ENCODE assay signal across 19 cellular contexts in genomic region chr19:3482507-3483225, GRCh38. TPM values are rescaled to one million over a fixed set of nuclear protein-coding genes. Genes with fewer than 3 reads are reported as not detected.
DNase-seq lines count a peak whose midpoint lies in the region; ATAC-seq and TF ChIP-seq lines count a peak whose summit lies in the region.
"Had no signal": no experiment of that assay in that cellular context is flagged by ENCODE, and none has a peak within 500 bp of the region (broad histone marks: within the 10 kb centered on the region; RNA-seq: fewer than 3 reads in every experiment).

No MANE protein-coding gene starts in this region.

- TF ChIP-seq RAD21 in Ishikawa (IDR thresholded peaks at IDR 0.05; ENCODE audit: low read depth): no peak

- intact Hi-C loops in left colon (cut with DNase I, micrococcal nuclease): no loop called here

- no peak for TF ChIP-seq EP300 in Ishikawa (IDR thresholded peaks at IDR 0.05; ENCODE audit: borderline replicate concordance)

- ATAC-seq in left colon (peak; percentile 64), GM19455 (IDR thresholded peaks at IDR 0.05; ENCODE audit: unreplicated experiment) (no peak)

- DNase-seq in COR-L47 (lab: John Stamatoyannopoulos, UW) (peak; percentile 19), left colon (peak; percentile 77 to 78), T-helper 2 cell (no peak), UCSD-AML1 (lab: John Stamatoyannopoulos, UW; ENCODE audit: unreplicated experiment) (no peak)
- DNase-seq: activated CD4-positive, alpha-beta T cell treated with anti-CD3 and anti-CD28 coated beads, Interleukin-2, amount 50 U/mL, for 4 hours; activated T-cell treated with anti-CD3 and anti-CD28 coated beads, Interleukin-2, amount 50 U/mL, for 24 hours; AML-193; DMS79 treated with DMSO at 0.1 percent for 48 hours; esophagus squamous epithelium; immature natural killer cell; KBM-7; NCI-H1092 treated with DMSO at 0.1 percent for 48 hours; NCI-H2171 treated with DMSO at 0.1 percent for 48 hours; sigmoid colon had no signal

TF ChIP-seq in Ishikawa, 13 proteins besides CTCF, POLR2A, EP300 and RAD21:
- TF ChIP-seq NFIC (IDR thresholded peaks at IDR 0.05) (peak; percentile 70), USF1 (IDR thresholded peaks at IDR 0.05) (no peak), ZBTB7A (IDR thresholded peaks at IDR 0.05; ENCODE audit: low read depth) (0 out of 2 replicates have a peak, but pooled peaks have one; percentile 52), REST (IDR thresholded peaks at IDR 0.05; ENCODE audit: low read depth) (no peak)

RNA-seq across cellular contexts. Expression of gene SMIM44, which starts 0.6 kb away (rescaled TPM):
- 1 to 10 TPM; 6.0 to 6.1 TPM for total RNA-seq in left colon
- total RNA-seq: dermis microvascular lymphatic vessel endothelial cell, esophagus squamous epithelium, lung, sigmoid colon, temporal lobe had no signal

RNA-seq across cellular contexts. Expression of gene SMIM24, which starts 2.3 kb away (rescaled TPM):
- 10 to 100 TPM; 42.0 to 45.8 TPM for total RNA-seq in left colon
- total RNA-seq: dermis microvascular lymphatic vessel endothelial cell, esophagus squamous epithelium, sigmoid colon had no signal

RNA-seq across cellular contexts. Expression of gene DOHH, which starts 17.8 kb away (rescaled TPM):
- total RNA-seq in left colon: 10 to 100 TPM in 1 of 2 donors, 1 to 10 TPM in 1; 8.8 to 13.6 TPM

RNA-seq across cellular contexts. Expression of gene FZR1, which starts 23.4 kb away (rescaled TPM):
- 10 to 100 TPM; 39.7 to 47.2 TPM for total RNA-seq in left colon

RNA-seq across cellular contexts. Expression of gene TEKTIP1, which starts 56.3 kb away (rescaled TPM):
- 1 to 10 TPM; 2.2 to 3.5 TPM for total RNA-seq in left colon
- total RNA-seq: dermis microvascular lymphatic vessel endothelial cell, temporal lobe had no signal

Comparison
In these comparisons a context has a peak if more than half of its experiments do, and no peak if none do; other contexts are left out.
1. DNase-seq: peak in COR-L47 (single experiment) and left colon (2 of 2); none in T-helper 2 cell (0 of 5) and UCSD-AML1 (single experiment).